Comparison of ENCODE assay signal across 1 cellular context in the genomic region with DNA sequence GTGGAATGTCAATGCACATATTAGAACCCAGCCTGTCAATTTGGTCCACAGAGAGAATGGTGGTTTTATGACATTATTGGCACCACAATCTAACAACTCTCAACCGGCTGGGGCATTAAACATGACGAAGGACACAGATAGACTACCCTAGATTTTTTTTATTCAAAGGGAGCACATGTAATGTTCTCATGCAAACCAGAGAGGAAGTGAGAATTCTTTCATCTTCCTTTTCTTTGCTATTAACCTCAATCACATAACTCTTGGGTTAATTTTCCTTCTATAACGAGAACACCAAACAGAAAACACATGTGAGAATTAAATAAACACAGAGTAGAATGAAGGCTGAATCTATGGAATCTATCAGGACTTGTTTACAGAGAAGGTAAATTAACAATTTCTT.
A peak's percentile ranks its signal among the peaks of the same experiment; 100 is the strongest.
TF ChIP-seq lines count a peak whose summit lies in the region.

No MANE protein-coding gene starts in this region.

TF ChIP-seq in GM12878, 131 proteins besides CTCF, POLR2A, EP300 and RAD21 (continued from another document):
- TF ChIP-seq ZNF24 (IDR thresholded peaks at IDR 0.05) = 0 out of 2 replicates have a peak, but pooled peaks have one; percentile 31
- no peak for TF ChIP-seq ZZZ3 (IDR thresholded peaks at IDR 0.05; ENCODE audit: control insufficient read depth, insufficient read length, low read depth)
- no peak for TF ChIP-seq SP1 (IDR thresholded peaks at IDR 0.05; ENCODE audit: low read depth, low read length)
